In genomic region chr5:150560401-150561191, GRCh38 we compare ENCODE assay signal across 8 cellular contexts. TPM values are rescaled to one million over a fixed set of nuclear protein-coding genes. Genes with fewer than 3 reads are reported as not detected.
DNase-seq lines count a peak whose midpoint lies in the region; ATAC-seq and TF ChIP-seq lines count a peak whose summit lies in the region.

No MANE protein-coding gene starts in this region.

- peak; percentile 76 for TF ChIP-seq CTCF in AG09309 (IDR thresholded peaks at IDR 0.05; ENCODE audit: control insufficient read depth, insufficient read depth, low read depth, low read length, missing control alignments)

- peak; percentile 49 for DNase-seq in AG09309 (ENCODE audit: low read depth)
- peak; percentile 70 for DNase-seq in NCI-H226
- DNase-seq in activated CD4-positive, CD25-positive, alpha-beta regulatory T cell treated with anti-CD3 and anti-CD28 coated beads, Interleukin-2, amount 50 U/mL, for 72 hours = peak; percentile 78
- peak; percentile 84 for DNase-seq in cerebellum (ENCODE audit: low spot score)
- peak; percentile 94 for DNase-seq in left kidney (ENCODE audit: low read depth, low spot score)
- DNase-seq in stimulated activated CD4-positive, alpha-beta T cell treated with anti-CD3 and anti-CD28 coated beads, TNF-alpha, amount 100 ng/mL, for 1 hour (ENCODE audit: low read depth in 3 of 3, low spot score in 1 of 3) = peak; percentile 61 to 76 (median 62)

- peak; percentile 72 for ATAC-seq in GM18519 (IDR thresholded peaks at IDR 0.05; ENCODE audit: low FRiP score, unreplicated experiment)
- ATAC-seq in HG03103 (IDR thresholded peaks at IDR 0.05; ENCODE audit: low read depth, unreplicated experiment) = peak; percentile 46

- H3K4me3 ChIP-seq in AG09309 (ENCODE audit: control insufficient read depth, low read depth, low read length) = no peak overlapping the region

RNA-seq across cellular contexts. Expression of gene NDST1, which starts 52.7 kb away (rescaled TPM):
- total RNA-seq in cerebellum = 30.8 TPM
